18 cellular contexts compared by ENCODE assay signal in genomic region chr4:158315706-158316105, GRCh38.
DNase-seq lines count a peak whose midpoint lies in the region; ATAC-seq and TF ChIP-seq lines count a peak whose summit lies in the region.
"Had no signal": no experiment of that assay in that cellular context is flagged by ENCODE, and none has a peak within 500 bp of the region (broad histone marks: within the 10 kb centered on the region; RNA-seq: fewer than 3 reads in every experiment).

No MANE protein-coding gene starts in this region.

- H3K9me3 Mint-ChIP-seq in activated CD4-positive, alpha-beta T cell treated with anti-CD3 and anti-CD28 coated beads for 36 hours (ENCODE audit: low read depth), result no peaks in the 10 kb centered on the region
- H3K9me3 Mint-ChIP-seq: CD8-positive, alpha-beta T cell had no signal

- CTCF ChIA-PET in activated CD4-positive, alpha-beta T cell treated with anti-CD3 and anti-CD28 coated beads for 36 hours (lab: Charles Lee), result interaction anchor here (1.0 kb wide), 1 partner anchor 16 kb away, joined by 4 read pairs; no protein-coding TSS in a partner anchor

- H3K4me1 ChIP-seq in SJSA1 (replicated peaks) (peaks cover 57% of the 10 kb centered on the region), fibroblast of lung (ENCODE audit: control insufficient read depth, extremely low read depth, insufficient read depth, low read length) (peaks cover 23% of the 10 kb centered on the region)
- H3K4me1 ChIP-seq: gastroesophageal sphincter, upper lobe of left lung had no signal

- peaks cover 4% of the 10 kb centered on the region for H3K27me3 Mint-ChIP-seq in activated CD4-positive, alpha-beta T cell treated with anti-CD3 and anti-CD28 coated beads for 36 hours
- H3K27me3 Mint-ChIP-seq: activated naive CD8-positive, alpha-beta T cell had no signal

- no peak for ATAC-seq in HG02981 (IDR thresholded peaks at IDR 0.05; ENCODE audit: unreplicated experiment)
- no peak for ATAC-seq in activated CD4-positive, alpha-beta T cell treated with anti-CD3 and anti-CD28 coated beads for 36 hours
- ATAC-seq: CD8-positive, alpha-beta T cell; K562 had no signal

- peak overlapping the region; percentile 98 for H3K27ac ChIP-seq in SJSA1
- H3K27ac ChIP-seq in fibroblast of lung (ENCODE audit: insufficient read depth, low read length), result peak overlapping the region; percentile 98

- H3K4me1 Mint-ChIP-seq in activated CD4-positive, alpha-beta T cell treated with anti-CD3 and anti-CD28 coated beads for 36 hours, result no peaks in the 10 kb centered on the region
- H3K4me1 Mint-ChIP-seq: immature natural killer cell had no signal

- no peak for TF ChIP-seq CTCF in fibroblast of lung (conservative IDR thresholded peaks at IDR 0.05 in 1 of 2, IDR thresholded peaks at IDR 0.05 in 1 of 2; ENCODE audit: low read depth in 1 of 2, low read length in 2 of 2)

- POLR2A ChIA-PET in activated CD4-positive, alpha-beta T cell treated with anti-CD3 and anti-CD28 coated beads for 36 hours (lab: Charles Lee), result no interaction called here

- H3K36me3 ChIP-seq in SJSA1 (no peaks in the 10 kb centered on the region), fibroblast of lung (ENCODE audit: control insufficient read depth, insufficient read depth, low read length) (no peaks in the 10 kb centered on the region)
- H3K36me3 ChIP-seq: gastroesophageal sphincter, upper lobe of left lung had no signal

- H3K4me2 ChIP-seq in fibroblast of lung (ENCODE audit: extremely low read depth, insufficient read depth, low read length), result peak overlapping the region; percentile 13

- no peak overlapping the region for H3K4me3 Mint-ChIP-seq in activated CD4-positive, alpha-beta T cell treated with anti-CD3 and anti-CD28 coated beads for 36 hours
- H3K4me3 Mint-ChIP-seq: activated naive CD8-positive, alpha-beta T cell; CD8-positive, alpha-beta T cell; immature natural killer cell had no signal

- H3K9ac ChIP-seq in fibroblast of lung (ENCODE audit: insufficient read depth, low read length), result no peak overlapping the region

- no peak overlapping the region for H2AFZ ChIP-seq in fibroblast of lung (ENCODE audit: low read length)

- H3K9me3 ChIP-seq in SJSA1 (replicated peaks) (0 out of 2 replicates have a peak, but pooled peaks cover 2% of the 10 kb centered on the region), fibroblast of lung (ENCODE audit: control insufficient read depth, insufficient read depth, low read depth, low read length) (no peaks in the 10 kb centered on the region)
- H3K9me3 ChIP-seq: upper lobe of left lung had no signal

- H3K27me3 ChIP-seq in SJSA1 (replicated peaks) (no peaks in the 10 kb centered on the region), fibroblast of lung (ENCODE audit: control insufficient read depth, insufficient read depth, low read length) (no peaks in the 10 kb centered on the region)
- H3K27me3 ChIP-seq: dorsolateral prefrontal cortex, gastroesophageal sphincter, upper lobe of left lung had no signal

- intact Hi-C loops in activated CD4-positive, alpha-beta T cell treated with anti-CD3 and anti-CD28 coated beads for 36 hours (cut with DNase I, micrococcal nuclease), result no loop called here

- H3K27ac Mint-ChIP-seq in activated CD4-positive, alpha-beta T cell treated with anti-CD3 and anti-CD28 coated beads for 36 hours, result no peak overlapping the region
- H3K27ac Mint-ChIP-seq: activated naive CD8-positive, alpha-beta T cell; CD8-positive, alpha-beta T cell; immature natural killer cell had no signal

- H3K36me3 Mint-ChIP-seq in activated CD4-positive, alpha-beta T cell treated with anti-CD3 and anti-CD28 coated beads for 36 hours (ENCODE audit: low read depth), result no peaks in the 10 kb centered on the region
- H3K36me3 Mint-ChIP-seq: activated naive CD8-positive, alpha-beta T cell; CD8-positive, alpha-beta T cell; immature natural killer cell had no signal

- H4K20me1 ChIP-seq in fibroblast of lung (ENCODE audit: control insufficient read depth, extremely low read depth, insufficient read depth, low read length), result no peaks in the 10 kb centered on the region

- H3K4me3 ChIP-seq in SJSA1 (peak overlapping the region; percentile 20), fibroblast of lung (replicated peaks in 1 of 4; ENCODE audit: control extremely low read depth in 1 of 4, insufficient read depth in 1 of 4, low read depth in 3 of 4, low read length in 4 of 4) (no peak overlapping the region), skeletal muscle cell (ENCODE audit: low read depth, low read length) (no peak overlapping the region)
- H3K4me3 ChIP-seq: dorsolateral prefrontal cortex, gastroesophageal sphincter, K562, upper lobe of left lung had no signal

- H3K79me2 ChIP-seq in fibroblast of lung (ENCODE audit: control insufficient read depth, insufficient read depth, low read length), result no peaks in the 10 kb centered on the region

- DNase-seq in AG20443 (ENCODE audit: low spot score), result peak; percentile 44
- peak in 1 of 2 experiments; percentile 51 for DNase-seq in SJSA1 (ENCODE audit: low read depth in 1 of 2, low spot score in 2 of 2)
- peak; percentile 85 to 90 for DNase-seq in fibroblast of lung (ENCODE audit: low read depth in 2 of 2)
- DNase-seq in skeletal muscle cell (ENCODE audit: low read depth), result peak; percentile 56
- DNase-seq in activated CD4-positive, alpha-beta T cell treated with anti-CD3 and anti-CD28 coated beads for 36 hours, result no peak
- no peak for DNase-seq in T-helper 9 cell
- DNase-seq in activated effector memory CD4-positive, alpha-beta T cell treated with Interleukin-2 at 50 U/mL for 16 hours, result no peak
- DNase-seq: activated CD4-positive, CD25-positive, alpha-beta regulatory T cell; CD8-positive, alpha-beta T cell; dorsolateral prefrontal cortex; immature natural killer cell; NCI-H1417 treated with DMSO at 0.1 percent for 48 hours; NCI-H510A; upper lobe of left lung had no signal

Comparison
In these comparisons a context has a peak if more than half of its experiments do, and no peak if none do; other contexts are left out.
1. DNase-seq: peak in AG20443 (single experiment), fibroblast of lung (2 of 2) and skeletal muscle cell (single experiment); none in activated CD4-positive, alpha-beta T cell treated with anti-CD3 and anti-CD28 coated beads for 36 hours (single experiment), T-helper 9 cell (single experiment) and activated effector memory CD4-positive, alpha-beta T cell treated with Interleukin-2 at 50 U/mL for 16 hours (single experiment).